ENCODE assay signal across 39 cellular contexts in the genomic region with DNA sequence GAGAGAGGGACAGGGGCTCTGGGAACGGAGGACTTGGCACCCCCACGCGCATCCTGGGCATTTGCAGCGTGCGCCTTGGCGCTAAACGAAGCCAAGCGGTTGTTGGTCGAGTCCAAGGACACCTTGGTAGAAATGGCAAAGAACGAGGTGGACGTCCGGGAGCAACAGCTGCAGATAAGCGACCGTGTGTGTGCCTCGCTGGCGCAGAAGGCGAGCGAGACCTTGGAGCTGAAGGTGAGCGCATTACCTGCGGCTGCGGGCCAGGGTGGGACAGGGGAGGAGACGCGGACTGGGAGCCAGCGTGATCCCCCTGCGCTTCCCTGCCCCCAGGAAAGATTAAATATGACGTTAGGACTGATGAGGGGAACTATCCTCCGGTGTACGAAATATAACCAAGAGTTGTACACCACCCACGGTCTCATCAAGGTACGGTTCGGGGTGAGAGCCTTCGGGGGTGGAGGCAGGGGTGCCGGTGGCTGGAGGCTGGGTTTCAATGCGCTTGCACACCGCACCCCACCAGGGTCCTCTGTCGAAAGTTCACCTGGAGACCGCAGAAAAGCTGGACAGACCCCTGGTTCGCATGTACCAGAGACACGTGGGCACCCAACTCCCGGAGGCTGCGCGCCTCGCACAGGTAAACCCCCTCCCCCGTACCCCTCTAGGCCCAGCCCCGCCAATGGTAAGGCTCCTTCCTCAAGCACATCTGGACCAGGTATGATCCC. TPM values are rescaled to one million over a fixed set of nuclear protein-coding genes. Genes with fewer than 3 reads are reported as not detected.
"Had no signal": no experiment of that assay in that cellular context is flagged by ENCODE, and none has a peak within 500 bp of the region (broad histone marks: within the 10 kb centered on the region; RNA-seq: fewer than 3 reads in every experiment).

No MANE protein-coding gene starts in this region.

- H3K27ac ChIP-seq: ascending aorta, brain microvascular endothelial cell, breast epithelium, VCaP had no signal

- H3K36me3 ChIP-seq: ascending aorta, brain microvascular endothelial cell, breast epithelium had no signal

- H3K4me3 ChIP-seq: ascending aorta, breast epithelium had no signal

- H3K27ac Mint-ChIP-seq: activated CD4-positive, alpha-beta memory T cell treated with anti-CD3 and anti-CD28 coated beads, Interleukin-2, amount 10 ng/mL, durations not matched to agents 7 days and 5 days; activated CD4-positive, alpha-beta T cell treated with anti-CD3 and anti-CD28 coated beads for 36 hours; activated CD4-positive, alpha-beta T cell treated with anti-CD3 and anti-CD28 coated beads, Interleukin-2, amount 10 ng/mL, durations not matched to agents 7 days and 5 days; activated CD8-positive, alpha-beta memory T cell treated with anti-CD3 and anti-CD28 coated beads, Interleukin-2, amount 10 ng/mL, durations not matched to agents 7 days and 5 days; activated CD8-positive, alpha-beta T cell treated with anti-CD3 and anti-CD28 coated beads, Interleukin-2, amount 10 ng/mL, durations not matched to agents 7 days and 5 days; activated naive CD4-positive, alpha-beta T cell treated with anti-CD3 and anti-CD28 coated beads, Interleukin-2, amount 10 ng/mL, durations not matched to agents 7 days and 5 days; activated naive CD4-positive, alpha-beta T cell treated with anti-CD3 and anti-CD28 coated beads, Interleukin-2, amount 50 U/mL, for 24 hours; activated naive CD8-positive, alpha-beta T cell; activated naive CD8-positive, alpha-beta T cell treated with anti-CD3 and anti-CD28 coated beads, Interleukin-2, amount 10 ng/mL, durations not matched to agents 7 days and 5 days; activated naive CD8-positive, alpha-beta T cell treated with anti-CD3 and anti-CD28 coated beads, Interleukin-2, amount 50 U/mL, for 24 hours; activated T-cell treated with anti-CD3 and anti-CD28 coated beads, Interleukin-2, amount 50 U/mL, for 24 hours; activated T-helper 2 cell treated with anti-CD3 and anti-CD28 coated beads, Interferon-gamma antibody, Interleukin-2, Interleukin-4, amounts not matched to agents 10 μg/mL and 5 μg/mL and 100 μg/mL, durations not matched to agents 14 hours and 24 hours and 36 hours; T-cell; T-helper 17 cell; WTC11 had no signal

- ATAC-seq: activated CD4-positive, alpha-beta T cell treated with anti-CD3 and anti-CD28 coated beads for 36 hours; activated CD4-positive, CD25-positive, alpha-beta regulatory T cell treated with anti-CD3 and anti-CD28 coated beads, Interleukin-2, amount 50 U/mL, for 24 hours; activated CD8-positive, alpha-beta memory T cell treated with anti-CD3 and anti-CD28 coated beads, Interleukin-2, amount 10 ng/mL, durations not matched to agents 7 days and 5 days; activated CD8-positive, alpha-beta T cell treated with anti-CD3 and anti-CD28 coated beads, Interleukin-2, amount 10 ng/mL, durations not matched to agents 7 days and 5 days; activated naive CD8-positive, alpha-beta T cell treated with anti-CD3 and anti-CD28 coated beads, Interleukin-2, amount 50 U/mL, for 24 hours; T-cell; T-helper 17 cell; WTC11 had no signal

- H3K9me3 Mint-ChIP-seq: activated CD4-positive, alpha-beta memory T cell treated with anti-CD3 and anti-CD28 coated beads, Interleukin-2, amount 10 ng/mL, durations not matched to agents 7 days and 5 days; activated CD4-positive, alpha-beta T cell treated with anti-CD3 and anti-CD28 coated beads, Interleukin-2, amount 10 ng/mL, durations not matched to agents 7 days and 5 days; activated naive CD4-positive, alpha-beta T cell treated with anti-CD3 and anti-CD28 coated beads, Interleukin-2, amount 10 ng/mL, durations not matched to agents 7 days and 5 days; activated naive CD4-positive, alpha-beta T cell treated with anti-CD3 and anti-CD28 coated beads, Interleukin-2, amount 50 U/mL, for 24 hours; activated naive CD8-positive, alpha-beta T cell treated with anti-CD3 and anti-CD28 coated beads, Interleukin-2, amount 10 ng/mL, durations not matched to agents 7 days and 5 days; activated naive CD8-positive, alpha-beta T cell treated with anti-CD3 and anti-CD28 coated beads, Interleukin-2, amount 50 U/mL, for 24 hours; activated T-cell treated with anti-CD3 and anti-CD28 coated beads, Interleukin-2, amount 50 U/mL, for 24 hours; activated T-helper 2 cell treated with anti-CD3 and anti-CD28 coated beads, Interferon-gamma antibody, Interleukin-2, Interleukin-4, amounts not matched to agents 10 μg/mL and 5 μg/mL and 100 μg/mL, durations not matched to agents 14 hours and 24 hours and 36 hours; T-cell; WTC11 had no signal

- H3K4me3 Mint-ChIP-seq: activated CD4-positive, alpha-beta memory T cell treated with anti-CD3 and anti-CD28 coated beads, Interleukin-2, amount 10 ng/mL, durations not matched to agents 7 days and 5 days; activated CD4-positive, alpha-beta T cell treated with anti-CD3 and anti-CD28 coated beads for 36 hours; activated CD4-positive, alpha-beta T cell treated with anti-CD3 and anti-CD28 coated beads, Interleukin-2, amount 10 ng/mL, durations not matched to agents 7 days and 5 days; activated CD8-positive, alpha-beta memory T cell treated with anti-CD3 and anti-CD28 coated beads, Interleukin-2, amount 10 ng/mL, durations not matched to agents 7 days and 5 days; activated CD8-positive, alpha-beta T cell treated with anti-CD3 and anti-CD28 coated beads, Interleukin-2, amount 10 ng/mL, durations not matched to agents 7 days and 5 days; activated naive CD4-positive, alpha-beta T cell treated with anti-CD3 and anti-CD28 coated beads, Interleukin-2, amount 10 ng/mL, durations not matched to agents 7 days and 5 days; activated naive CD4-positive, alpha-beta T cell treated with anti-CD3 and anti-CD28 coated beads, Interleukin-2, amount 50 U/mL, for 24 hours; activated naive CD8-positive, alpha-beta T cell; activated naive CD8-positive, alpha-beta T cell treated with anti-CD3 and anti-CD28 coated beads, Interleukin-2, amount 10 ng/mL, durations not matched to agents 7 days and 5 days; activated naive CD8-positive, alpha-beta T cell treated with anti-CD3 and anti-CD28 coated beads, Interleukin-2, amount 50 U/mL, for 24 hours; activated T-cell treated with anti-CD3 and anti-CD28 coated beads, Interleukin-2, amount 50 U/mL, for 24 hours; T-cell; T-helper 17 cell; WTC11 had no signal

- DNase-seq: activated CD4-positive, alpha-beta memory T cell treated with anti-CD3 and anti-CD28 coated beads, Interleukin-2, amount 10 ng/mL, durations not matched to agents 7 days and 5 days; activated CD4-positive, alpha-beta T cell treated with anti-CD3 and anti-CD28 coated beads for 1 hour; activated CD4-positive, alpha-beta T cell treated with anti-CD3 and anti-CD28 coated beads for 36 hours; activated CD4-positive, alpha-beta T cell treated with anti-CD3 and anti-CD28 coated beads for 48 hours; activated CD4-positive, alpha-beta T cell treated with anti-CD3 and anti-CD28 coated beads, Interleukin-2, amount 10 ng/mL, durations not matched to agents 7 days and 5 days; activated CD4-positive, alpha-beta T cell treated with anti-CD3 and anti-CD28 coated beads, Interleukin-2, amount 50 U/mL, for 48 hours; activated CD4-positive, CD25-positive, alpha-beta regulatory T cell; activated CD8-positive, alpha-beta memory T cell treated with anti-CD3 and anti-CD28 coated beads for 24 hours; activated CD8-positive, alpha-beta memory T cell treated with anti-CD3 and anti-CD28 coated beads, Interleukin-2, amount 10 ng/mL, durations not matched to agents 7 days and 5 days; activated CD8-positive, alpha-beta memory T cell treated with anti-CD3 and anti-CD28 coated beads, Interleukin-2, amount 50 U/mL, for 48 hours; activated CD8-positive, alpha-beta T cell treated with anti-CD3 and anti-CD28 coated beads, Interleukin-2, amount 10 ng/mL, durations not matched to agents 7 days and 5 days; activated effector memory CD4-positive, alpha-beta T cell treated with Interleukin-2 at 50 U/mL for 16 hours; activated gamma-delta T cell; activated naive CD4-positive, alpha-beta T cell treated with anti-CD3 and anti-CD28 coated beads, Interleukin-2, amount 10 ng/mL, durations not matched to agents 7 days and 5 days; activated naive CD4-positive, alpha-beta T cell treated with Interleukin-2 at 50 U/mL for 16 hours; activated naive CD8-positive, alpha-beta T cell treated with anti-CD3 and anti-CD28 coated beads, Interleukin-2, amount 10 ng/mL, durations not matched to agents 7 days and 5 days; activated naive CD8-positive, alpha-beta T cell treated with anti-CD3 and anti-CD28 coated beads, Interleukin-2, amount 50 U/mL, for 24 hours; activated T-cell treated with anti-CD3 and anti-CD28 coated beads, Interleukin-2, amount 50 U/mL, for 24 hours; activated T-cell treated with anti-CD3 and anti-CD28 coated beads, Interleukin-2, amount 50 U/mL, for 48 hours; amygdala; anterior cingulate cortex; brain microvascular endothelial cell; central memory CD4-positive, alpha-beta T cell; T-cell; T-helper 17 cell; T-helper 9 cell had no signal

- H3K4me1 Mint-ChIP-seq: activated CD4-positive, alpha-beta memory T cell treated with anti-CD3 and anti-CD28 coated beads, Interleukin-2, amount 10 ng/mL, durations not matched to agents 7 days and 5 days; activated CD4-positive, alpha-beta T cell treated with anti-CD3 and anti-CD28 coated beads for 36 hours; activated CD4-positive, alpha-beta T cell treated with anti-CD3 and anti-CD28 coated beads, Interleukin-2, amount 10 ng/mL, durations not matched to agents 7 days and 5 days; activated CD8-positive, alpha-beta memory T cell treated with anti-CD3 and anti-CD28 coated beads, Interleukin-2, amount 10 ng/mL, durations not matched to agents 7 days and 5 days; activated naive CD4-positive, alpha-beta T cell treated with anti-CD3 and anti-CD28 coated beads, Interleukin-2, amount 10 ng/mL, durations not matched to agents 7 days and 5 days; activated naive CD4-positive, alpha-beta T cell treated with anti-CD3 and anti-CD28 coated beads, Interleukin-2, amount 50 U/mL, for 24 hours; activated naive CD8-positive, alpha-beta T cell treated with anti-CD3 and anti-CD28 coated beads, Interleukin-2, amount 10 ng/mL, durations not matched to agents 7 days and 5 days; activated naive CD8-positive, alpha-beta T cell treated with anti-CD3 and anti-CD28 coated beads, Interleukin-2, amount 50 U/mL, for 24 hours; T-helper 17 cell; WTC11 had no signal

- H3K9me3 ChIP-seq: ascending aorta, breast epithelium had no signal

- H3K36me3 Mint-ChIP-seq: activated CD8-positive, alpha-beta memory T cell treated with anti-CD3 and anti-CD28 coated beads, Interleukin-2, amount 10 ng/mL, durations not matched to agents 7 days and 5 days; activated naive CD4-positive, alpha-beta T cell treated with anti-CD3 and anti-CD28 coated beads, Interleukin-2, amount 10 ng/mL, durations not matched to agents 7 days and 5 days; activated naive CD4-positive, alpha-beta T cell treated with anti-CD3 and anti-CD28 coated beads, Interleukin-2, amount 50 U/mL, for 24 hours; activated naive CD8-positive, alpha-beta T cell; activated naive CD8-positive, alpha-beta T cell treated with anti-CD3 and anti-CD28 coated beads, Interleukin-2, amount 10 ng/mL, durations not matched to agents 7 days and 5 days; T-cell; WTC11 had no signal

- H3K4me1 ChIP-seq: ascending aorta, breast epithelium had no signal

- H3K27me3 ChIP-seq: brain microvascular endothelial cell had no signal

- H3K27me3 Mint-ChIP-seq: activated CD4-positive, alpha-beta T cell treated with anti-CD3 and anti-CD28 coated beads, Interleukin-2, amount 10 ng/mL, durations not matched to agents 7 days and 5 days had no signal

RNA-seq across cellular contexts. Expression of a gene that starts 27.8 kb away (rescaled TPM):
- total RNA-seq: activated CD4-positive, alpha-beta memory T cell treated with anti-CD3 and anti-CD28 coated beads, Interleukin-2, amount 10 ng/mL, durations not matched to agents 7 days and 5 days; activated CD4-positive, alpha-beta T cell treated with anti-CD3 and anti-CD28 coated beads for 36 hours; activated CD4-positive, alpha-beta T cell treated with anti-CD3 and anti-CD28 coated beads, Interleukin-2, amount 10 ng/mL, durations not matched to agents 7 days and 5 days; activated CD8-positive, alpha-beta memory T cell treated with anti-CD3 and anti-CD28 coated beads, Interleukin-2, amount 10 ng/mL, durations not matched to agents 7 days and 5 days; activated CD8-positive, alpha-beta T cell treated with anti-CD3 and anti-CD28 coated beads, Interleukin-2, amount 10 ng/mL, durations not matched to agents 7 days and 5 days; activated naive CD8-positive, alpha-beta T cell treated with anti-CD3 and anti-CD28 coated beads, Interleukin-2, amount 10 ng/mL, durations not matched to agents 7 days and 5 days; activated T-helper 2 cell treated with anti-CD3 and anti-CD28 coated beads, Interferon-gamma antibody, Interleukin-2, Interleukin-4, amounts not matched to agents 10 μg/mL and 5 μg/mL and 100 μg/mL, durations not matched to agents 14 hours and 24 hours and 36 hours; ascending aorta; cardiac septum; cerebellum; T-cell; T-helper 1 cell treated with Interleukin-12 subunit alpha and Interleukin-12 subunit beta and Interleukin-4 antibody, amounts not matched to agents 30 ng/mL and 1 ng/mL, for 36 hours; T-helper 17 cell; T-helper 2 cell treated with Interferon-gamma antibody and Interleukin-4, amounts not matched to agents 100 ng/mL and 5 ng/mL, for 36 hours; WTC11 had no signal
- polyA plus RNA-seq: adipose tissue had no signal

RNA-seq across cellular contexts. Expression of a gene that starts 41.8 kb away (rescaled TPM):
- total RNA-seq: activated CD4-positive, alpha-beta memory T cell treated with anti-CD3 and anti-CD28 coated beads, Interleukin-2, amount 10 ng/mL, durations not matched to agents 7 days and 5 days; activated CD4-positive, alpha-beta T cell treated with anti-CD3 and anti-CD28 coated beads for 36 hours; activated CD4-positive, alpha-beta T cell treated with anti-CD3 and anti-CD28 coated beads, Interleukin-2, amount 10 ng/mL, durations not matched to agents 7 days and 5 days; activated CD8-positive, alpha-beta memory T cell treated with anti-CD3 and anti-CD28 coated beads, Interleukin-2, amount 10 ng/mL, durations not matched to agents 7 days and 5 days; activated CD8-positive, alpha-beta T cell treated with anti-CD3 and anti-CD28 coated beads, Interleukin-2, amount 10 ng/mL, durations not matched to agents 7 days and 5 days; activated naive CD8-positive, alpha-beta T cell treated with anti-CD3 and anti-CD28 coated beads, Interleukin-2, amount 10 ng/mL, durations not matched to agents 7 days and 5 days; activated T-helper 2 cell treated with anti-CD3 and anti-CD28 coated beads, Interferon-gamma antibody, Interleukin-2, Interleukin-4, amounts not matched to agents 10 μg/mL and 5 μg/mL and 100 μg/mL, durations not matched to agents 14 hours and 24 hours and 36 hours; ascending aorta; breast epithelium; cardiac septum; T-cell; T-helper 1 cell treated with Interleukin-12 subunit alpha and Interleukin-12 subunit beta and Interleukin-4 antibody, amounts not matched to agents 30 ng/mL and 1 ng/mL, for 36 hours; T-helper 17 cell; T-helper 2 cell treated with Interferon-gamma antibody and Interleukin-4, amounts not matched to agents 100 ng/mL and 5 ng/mL, for 36 hours had no signal
- polyA plus RNA-seq: adipose tissue had no signal
